Comparison of ENCODE assay signal across 22 cellular contexts in the genomic region with DNA sequence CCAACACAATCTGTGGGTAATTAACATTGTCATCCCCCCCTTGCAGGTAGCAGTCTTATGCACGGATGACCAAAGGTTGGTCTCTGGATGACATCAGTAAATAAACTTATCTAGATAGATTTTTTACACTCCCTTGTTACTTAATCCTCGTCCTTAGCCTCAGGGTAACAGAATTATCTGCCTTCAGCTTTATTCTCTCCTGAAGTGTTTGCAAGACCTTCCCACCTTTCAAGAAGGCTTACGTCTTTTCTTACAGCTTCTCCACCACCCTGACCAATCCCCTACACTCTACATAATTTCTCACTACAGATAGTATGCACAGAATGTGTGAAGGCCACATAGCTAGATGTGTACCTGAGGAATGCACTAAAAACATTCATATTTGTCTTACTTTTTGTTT.
A peak's percentile ranks its signal among the peaks of the same experiment; 100 is the strongest.
DNase-seq lines count a peak whose midpoint lies in the region; ATAC-seq and TF ChIP-seq lines count a peak whose summit lies in the region.
"Had no signal": no experiment of that assay in that cellular context is flagged by ENCODE, and none has a peak within 500 bp of the region (broad histone marks: within the 10 kb centered on the region; RNA-seq: fewer than 3 reads in every experiment).

No MANE protein-coding gene starts in this region.

- no peak overlapping the region for H3K27ac ChIP-seq in parathyroid adenoma
- no peak overlapping the region for H3K27ac ChIP-seq in upper lobe of right lung
- H3K27ac ChIP-seq: 22Rv1, A549, C4-2B, HL-60 had no signal

- POLR2A ChIA-PET in Caco-2 (lab: Charles Lee), result no interaction called here

- no TSS peak for BruUV-seq in Caco-2 (replicated peaks; lab: Mats Ljungman, UMichigan)

- TF ChIP-seq CTCF in Caco-2 (IDR thresholded peaks at IDR 0.05; ENCODE audit: insufficient read depth in 1 of 2, low read depth in 1 of 2, low read length in 1 of 2, severe bottlenecking in 1 of 2, unreplicated experiment in 1 of 2), result no peak
- TF ChIP-seq CTCF in parathyroid adenoma (IDR thresholded peaks at IDR 0.05), result no peak
- no peak for TF ChIP-seq CTCF in upper lobe of right lung (IDR thresholded peaks at IDR 0.05)

- ATAC-seq in upper lobe of right lung, result peak; percentile 66
- no peak for ATAC-seq in HG03378 (IDR thresholded peaks at IDR 0.05; ENCODE audit: unreplicated experiment)
- no peak for ATAC-seq in HG03442 (IDR thresholded peaks at IDR 0.05; ENCODE audit: unreplicated experiment)
- no peak for ATAC-seq in GM21737 (IDR thresholded peaks at IDR 0.05; ENCODE audit: unreplicated experiment)
- ATAC-seq: A549, HCT116, K562 had no signal

- peaks cover 29% of the 10 kb centered on the region for H3K4me1 Mint-ChIP-seq in Caco-2 (ENCODE audit: low read depth, unreplicated experiment)

- no peak overlapping the region for H3K4me2 ChIP-seq in parathyroid adenoma (ENCODE audit: low read length)
- H3K4me2 ChIP-seq: A549 had no signal

- H3K4me1 ChIP-seq in Caco-2, result peaks cover 52% of the 10 kb centered on the region
- no peaks in the 10 kb centered on the region for H3K4me1 ChIP-seq in parathyroid adenoma
- no peaks in the 10 kb centered on the region for H3K4me1 ChIP-seq in upper lobe of right lung
- H3K4me1 ChIP-seq: A549 had no signal

- no peak overlapping the region for H3K9ac ChIP-seq in parathyroid adenoma

- peak; percentile 73 to 78 for DNase-seq in Caco-2
- DNase-seq in iPS-NIHi7 (ENCODE audit: extremely low spot score), result peak; percentile 10
- DNase-seq in upper lobe of right lung, result no peak
- DNase-seq: AML-193; CD4-positive, alpha-beta T cell; DMS153; DMS79; GDM1; GOT3; H7; HFFc6; IMR-90 had no signal

- no peaks in the 10 kb centered on the region for H3K27me3 Mint-ChIP-seq in Caco-2 (ENCODE audit: insufficient read depth, unreplicated experiment)
- H3K27me3 Mint-ChIP-seq: CD4-positive, alpha-beta T cell had no signal

- H3K9me3 Mint-ChIP-seq in Caco-2 (ENCODE audit: unreplicated experiment), result peaks cover 11% of the 10 kb centered on the region

- peak overlapping the region; percentile 9 for H2AFZ ChIP-seq in parathyroid adenoma

- H3K36me3 Mint-ChIP-seq in Caco-2 (ENCODE audit: insufficient read depth, unreplicated experiment), result peaks cover 9% of the 10 kb centered on the region

- H3K79me2 ChIP-seq in parathyroid adenoma, result no peaks in the 10 kb centered on the region

- CTCF ChIA-PET in Caco-2 (lab: Charles Lee), result no interaction called here

- intact Hi-C loops in Caco-2 (cut with micrococcal nuclease; ENCODE audit: unreplicated experiment), result loop anchor here (1.0 kb wide), 3 partner anchors 10 to 221 kb away; no protein-coding TSS in a partner anchor
- intact Hi-C loops in upper lobe of right lung (cut with DNase I), result no loop called here

- H3K27ac Mint-ChIP-seq in Caco-2 (ENCODE audit: unreplicated experiment), result peak overlapping the region; percentile 76
- H3K27ac Mint-ChIP-seq: CD4-positive, alpha-beta T cell; HFFc6 had no signal

- H3K36me3 ChIP-seq in Caco-2 (ENCODE audit: control insufficient read depth, insufficient read depth, low read length) (no peaks in the 10 kb centered on the region), parathyroid adenoma (ENCODE audit: control insufficient read depth, insufficient read depth, low read length) (no peaks in the 10 kb centered on the region), upper lobe of right lung (no peaks in the 10 kb centered on the region)

- H3K4me3 ChIP-seq in Caco-2 (ENCODE audit: low read depth, low read length) (no peak overlapping the region), parathyroid adenoma (ENCODE audit: low read depth, low read length) (no peak overlapping the region), upper lobe of right lung (no peak overlapping the region)
- H3K4me3 ChIP-seq: A549, K562 had no signal

- H3K9me3 ChIP-seq in Caco-2, result peaks cover 27% of the 10 kb centered on the region
- H3K9me3 ChIP-seq in parathyroid adenoma (ENCODE audit: control insufficient read depth, low read length), result no peaks in the 10 kb centered on the region
- no peaks in the 10 kb centered on the region for H3K9me3 ChIP-seq in upper lobe of right lung
- H3K9me3 ChIP-seq: A549 had no signal

- H3K4me3 Mint-ChIP-seq in Caco-2 (ENCODE audit: unreplicated experiment), result no peak overlapping the region
- H3K4me3 Mint-ChIP-seq: CD4-positive, alpha-beta T cell; HFFc6 had no signal

- H3K27me3 ChIP-seq in Caco-2 (replicated peaks; ENCODE audit: control insufficient read depth, insufficient read depth, low read length) (no peaks in the 10 kb centered on the region), parathyroid adenoma (ENCODE audit: control insufficient read depth, insufficient read depth, low read length) (no peaks in the 10 kb centered on the region), upper lobe of right lung (no peaks in the 10 kb centered on the region)
